ENCODE assay signal across 8 cellular contexts in the genomic region with DNA sequence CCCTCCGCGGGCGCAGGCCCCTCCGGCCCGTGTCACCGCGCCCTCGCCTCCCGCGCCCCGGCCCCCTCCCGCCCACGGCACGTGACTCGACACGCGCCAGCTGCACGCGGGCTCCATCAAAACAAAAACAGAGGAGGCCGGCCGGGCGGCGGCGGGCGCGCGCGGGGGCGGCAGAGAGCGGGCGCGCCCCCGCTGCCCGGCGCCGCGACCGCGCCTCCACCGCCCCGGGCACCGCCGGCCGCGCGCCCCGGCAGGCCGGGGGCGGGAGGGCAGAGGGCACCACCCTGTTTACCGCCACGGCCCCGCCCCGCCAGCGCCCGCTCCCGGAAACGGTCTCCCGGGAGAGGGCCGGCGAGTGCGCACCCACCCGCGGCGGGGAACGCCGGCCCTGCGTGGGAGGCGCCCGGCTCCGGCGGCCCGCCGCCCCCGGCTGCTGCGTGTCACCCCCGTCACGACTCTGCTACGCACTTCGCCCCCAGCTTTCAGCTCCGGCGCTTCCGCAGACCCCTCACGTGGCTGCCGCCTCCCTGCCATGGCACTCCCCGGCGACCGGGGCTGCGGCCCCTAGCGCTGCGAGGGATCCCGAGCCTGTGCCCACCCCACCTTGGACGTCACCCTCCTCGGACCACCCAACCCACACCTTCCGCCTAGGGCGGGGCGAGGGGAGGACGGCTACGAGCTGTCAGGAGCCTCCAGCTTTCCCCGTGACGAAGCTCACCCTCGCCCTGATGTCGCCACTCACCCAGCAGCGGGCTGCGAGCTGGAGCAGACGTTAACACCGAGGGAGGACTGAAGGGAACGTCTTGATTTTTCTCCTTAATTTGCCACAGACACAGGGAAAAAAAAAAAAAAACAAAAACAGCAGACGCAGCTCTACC.
A peak's percentile ranks its signal among the peaks of the same experiment; 100 is the strongest.
DNase-seq lines count a peak whose midpoint lies in the region; ATAC-seq and TF ChIP-seq lines count a peak whose summit lies in the region.

No MANE protein-coding gene starts in this region.

- CTCF ChIA-PET in RWPE1 (lab: Yijun Ruan, JAX), result no interaction called here

- no peaks in the 10 kb centered on the region for H3K27me3 ChIP-seq in HL-60 (ENCODE audit: insufficient read depth, poor library complexity, severe bottlenecking)

- peak overlapping the region; percentile 86 for H3K4me3 ChIP-seq in HL-60 (replicated peaks; ENCODE audit: insufficient read depth, low read length)

- no peak for TF ChIP-seq CTCF in HL-60 (IDR thresholded peaks at IDR 0.05; ENCODE audit: insufficient read depth, low read length)
- no peak for TF ChIP-seq CTCF in RWPE1 (conservative IDR thresholded peaks at IDR 0.05; ENCODE audit: low read depth)

- POLR2A ChIA-PET in RWPE1 (lab: Yijun Ruan, JAX; ENCODE audit: low non-redundant PET), result interaction anchor here (0.5 kb wide), 1 partner anchor 36 kb away, joined by 3 read pairs; no protein-coding TSS in a partner anchor

- DNase-seq in COLO668 (lab: John Stamatoyannopoulos, UW; ENCODE audit: unreplicated experiment) (peak; percentile 82), HL-60 (ENCODE audit: low read depth in 1 of 2, low spot score in 1 of 2) (peak; percentile 49 to 69), RWPE1 (ENCODE audit: low spot score) (peak; percentile 69), germinal center (ENCODE audit: low spot score) (peak; percentile 92), occipital lobe (lab: John Stamatoyannopoulos, UW) (peak; percentile 62)
- peak; percentile 52 to 86 (median 63) for DNase-seq in activated naive CD4-positive, alpha-beta T cell (lab: John Stamatoyannopoulos, UW)

- peak; percentile 33 for ATAC-seq in GM19452 (IDR thresholded peaks at IDR 0.05; ENCODE audit: unreplicated experiment)

- peak overlapping the region; percentile 76 for H3K27ac ChIP-seq in HL-60 (replicated peaks)
- H3K27ac ChIP-seq in RWPE1, result peak overlapping the region; percentile 84
- peak overlapping the region; percentile 99 for H3K27ac ChIP-seq in temporal lobe (ENCODE audit: low read depth, low read length)

Comparison
In these comparisons a context has a peak if more than half of its experiments do, and no peak if none do; other contexts are left out.
1. Peak in every context shown above with its lines: DNase-seq, ATAC-seq, H3K4me3 ChIP-seq and H3K27ac ChIP-seq.